ENCODE assay signal across 27 cellular contexts in genomic region chr1:197510691-197511378, GRCh38.
"Had no signal": no experiment of that assay in that cellular context is flagged by ENCODE, and none has a peak within 500 bp of the region (broad histone marks: within the 10 kb centered on the region; RNA-seq: fewer than 3 reads in every experiment).

No MANE protein-coding gene starts in this region.

- H3K27ac Mint-ChIP-seq: dendritic cell treated with granulocyte-macrophage colony-stimulating factor and Interleukin-4, amounts not matched to agents 40 ng/mL and 50 ng/mL, for 4 days; endodermal cell; natural killer cell; stimulated activated naive CD8-positive, alpha-beta T cell treated with anti-CD3 and anti-CD28 coated beads, Interleukin-15, amount 100 ng/mL, for 72 hours had no signal

- H3K4me1 ChIP-seq: colonic mucosa, gastrocnemius medialis, psoas muscle, sigmoid colon, suprapubic skin, transverse colon, upper lobe of right lung, uterus had no signal

- H3K27ac ChIP-seq: colonic mucosa, epithelial cell of prostate, gastrocnemius medialis, ovary, psoas muscle, sigmoid colon, skin epidermis, suprapubic skin, transverse colon, upper lobe of right lung, uterus had no signal

- H3K4me3 ChIP-seq: colonic mucosa, gastrocnemius medialis, ovary, psoas muscle, sigmoid colon, skin epidermis, suprapubic skin, transverse colon, upper lobe of right lung, uterus had no signal

- DNase-seq: colonic mucosa; effector CD8-positive, alpha-beta T cell; endodermal cell; foreskin fibroblast; gastrocnemius medialis; head of caudate nucleus; mesendoderm; midbrain; natural killer cell; occipital lobe; ovary; posterior cingulate gyrus; psoas muscle; right cardiac atrium; sigmoid colon; stimulated activated CD4-positive, alpha-beta T cell treated with anti-CD3 and anti-CD28 coated beads, Interleukin-15, amount 100 ng/mL, for 24 hours; stimulated activated CD4-positive, alpha-beta T cell treated with anti-CD3 and anti-CD28 coated beads, Interleukin-2, amount 100 ng/mL, for 48 hours; stimulated activated naive CD4-positive, alpha-beta T cell; stimulated activated naive CD8-positive, alpha-beta T cell treated with anti-CD3 and anti-CD28 coated beads, Interleukin-15, amount 100 ng/mL, for 72 hours; transverse colon; upper lobe of right lung; uterus had no signal

- H3K27me3 ChIP-seq: colonic mucosa, gastrocnemius medialis, ovary, sigmoid colon, suprapubic skin, transverse colon, upper lobe of right lung, uterus had no signal

- H3K9me3 ChIP-seq: colonic mucosa, gastrocnemius medialis, ovary, psoas muscle, sigmoid colon, suprapubic skin, transverse colon, upper lobe of right lung, uterus had no signal

- H3K27me3 Mint-ChIP-seq: dendritic cell treated with granulocyte-macrophage colony-stimulating factor and Interleukin-4, amounts not matched to agents 40 ng/mL and 50 ng/mL, for 4 days; stimulated activated naive CD8-positive, alpha-beta T cell treated with anti-CD3 and anti-CD28 coated beads, Interleukin-15, amount 100 ng/mL, for 72 hours had no signal

- H3K36me3 ChIP-seq: colonic mucosa, gastrocnemius medialis, ovary, uterus had no signal

- ATAC-seq: esophagus mucosa; gastrocnemius medialis; natural killer cell; psoas muscle; right cardiac atrium; stimulated activated naive CD8-positive, alpha-beta T cell treated with anti-CD3 and anti-CD28 coated beads, Interleukin-15, amount 100 ng/mL, for 72 hours; upper lobe of right lung had no signal

- H3K9me3 Mint-ChIP-seq: dendritic cell treated with granulocyte-macrophage colony-stimulating factor and Interleukin-4, amounts not matched to agents 40 ng/mL and 50 ng/mL, for 4 days; endodermal cell; natural killer cell; stimulated activated naive CD8-positive, alpha-beta T cell treated with anti-CD3 and anti-CD28 coated beads, Interleukin-15, amount 100 ng/mL, for 72 hours had no signal

- H3K4me1 Mint-ChIP-seq: endodermal cell; natural killer cell; stimulated activated naive CD8-positive, alpha-beta T cell treated with anti-CD3 and anti-CD28 coated beads, Interleukin-15, amount 100 ng/mL, for 72 hours had no signal

- H3K4me3 Mint-ChIP-seq: dendritic cell treated with granulocyte-macrophage colony-stimulating factor and Interleukin-4, amounts not matched to agents 40 ng/mL and 50 ng/mL, for 4 days; endodermal cell; natural killer cell; stimulated activated naive CD8-positive, alpha-beta T cell treated with anti-CD3 and anti-CD28 coated beads, Interleukin-15, amount 100 ng/mL, for 72 hours had no signal
